Comparison of ENCODE assay signal across 13 cellular contexts in the genomic region with DNA sequence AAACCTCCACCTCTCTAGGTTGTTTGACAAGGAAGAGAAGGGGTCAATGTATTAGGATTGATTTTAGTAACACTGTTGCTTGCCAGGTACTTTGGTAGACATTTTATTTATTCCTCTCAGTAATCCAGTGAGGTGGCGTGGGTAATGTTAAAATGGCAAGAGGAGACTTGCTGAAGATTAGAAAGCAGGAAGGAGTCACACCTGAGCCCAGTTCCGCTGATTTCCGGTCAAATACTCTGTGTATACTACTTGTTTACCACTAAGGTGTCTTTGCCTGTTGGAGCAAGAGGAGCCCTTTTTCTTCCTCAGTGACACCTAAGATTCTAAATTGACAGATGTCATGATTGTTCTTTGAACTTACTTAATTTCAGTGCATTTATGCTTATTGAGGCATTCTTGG. TPM values are rescaled to one million over a fixed set of nuclear protein-coding genes. Genes with fewer than 3 reads are reported as not detected.
A peak's percentile ranks its signal among the peaks of the same experiment; 100 is the strongest.
DNase-seq lines count a peak whose midpoint lies in the region; ATAC-seq and TF ChIP-seq lines count a peak whose summit lies in the region.
"Had no signal": no experiment of that assay in that cellular context is flagged by ENCODE, and none has a peak within 500 bp of the region (broad histone marks: within the 10 kb centered on the region; RNA-seq: fewer than 3 reads in every experiment).

No MANE protein-coding gene starts in this region.

- peaks cover 24% of the 10 kb centered on the region for H3K4me1 Mint-ChIP-seq in neural crest cell

- H3K27ac Mint-ChIP-seq in neural crest cell (ENCODE audit: unreplicated experiment) = no peak overlapping the region

- no peak overlapping the region for H2AFZ ChIP-seq in OCI-LY1 (ENCODE audit: low read length)

- DNase-seq in neural crest cell (ENCODE audit: low read depth, low spot score) (no peak), NCI-H774 (lab: John Stamatoyannopoulos, UW) (no peak)
- DNase-seq: cerebellar nuclear complex; DMS53; glutamatergic neuron; Kasumi-1; NCI-H446 treated with DMSO at 0.1 percent for 48 hours; stimulated activated naive CD4-positive, alpha-beta T cell had no signal

- H3K9me3 Mint-ChIP-seq in neural crest cell = no peaks in the 10 kb centered on the region

- H3K27me3 ChIP-seq in DOHH2 (ENCODE audit: control insufficient read depth, low read length) (no peaks in the 10 kb centered on the region), OCI-LY1 (ENCODE audit: insufficient read depth, low read length) (no peaks in the 10 kb centered on the region), duodenal mucosa (ENCODE audit: control insufficient read depth in 1 of 2, insufficient read depth in 2 of 2, low read length in 2 of 2) (no peaks in the 10 kb centered on the region)

- ATAC-seq in HG03159 (IDR thresholded peaks at IDR 0.05; ENCODE audit: unreplicated experiment) = no peak
- no peak for ATAC-seq in GM21447 (IDR thresholded peaks at IDR 0.05; ENCODE audit: unreplicated experiment)

- H3K4me1 ChIP-seq in DOHH2 (ENCODE audit: control insufficient read depth, low read length) = peaks cover 35% of the 10 kb centered on the region
- peaks cover 41% of the 10 kb centered on the region for H3K4me1 ChIP-seq in OCI-LY1 (ENCODE audit: insufficient read depth, low read length, severe bottlenecking)
- H3K4me1 ChIP-seq in duodenal mucosa (ENCODE audit: control insufficient read depth in 1 of 2, insufficient read depth in 2 of 2, low read length in 2 of 2) = peaks cover 28 to 37% of the 10 kb centered on the region in 2 donors

- peak overlapping the region; percentile 94 for H3K4me3 ChIP-seq in DOHH2 (ENCODE audit: low read length)
- peak overlapping the region; percentile 89 for H3K4me3 ChIP-seq in OCI-LY1 (ENCODE audit: low read depth, low read length, poor library complexity, severe bottlenecking)
- H3K4me3 ChIP-seq in duodenal mucosa (ENCODE audit: low read depth in 1 of 2, low read length in 2 of 2) = peak overlapping the region; percentile 52 to 99

- no peaks in the 10 kb centered on the region for H3K27me3 Mint-ChIP-seq in neural crest cell (ENCODE audit: low read depth)

- peak overlapping the region; percentile 80 for H3K4me3 Mint-ChIP-seq in neural crest cell

- H3K9me3 ChIP-seq in DOHH2 (ENCODE audit: control insufficient read depth, insufficient read depth, low read length) (no peaks in the 10 kb centered on the region), OCI-LY1 (ENCODE audit: low read length) (no peaks in the 10 kb centered on the region), duodenal mucosa (ENCODE audit: control insufficient read depth in 1 of 2, low read length in 2 of 2) (no peaks in the 10 kb centered on the region)

- TF ChIP-seq CTCF in DOHH2 (IDR thresholded peaks at IDR 0.05; ENCODE audit: low read depth, low read length, poor library complexity, severe bottlenecking) = no peak
- no peak for TF ChIP-seq CTCF in OCI-LY1 (IDR thresholded peaks at IDR 0.05; ENCODE audit: low read length)
- TF ChIP-seq CTCF in neural crest cell (conservative IDR thresholded peaks at IDR 0.05) = no peak

- peak overlapping the region; percentile 74 for H3K4me2 ChIP-seq in DOHH2 (ENCODE audit: low read length)
- H3K4me2 ChIP-seq in OCI-LY1 (ENCODE audit: low read length) = peak overlapping the region; percentile 81

- no peaks in the 10 kb centered on the region for H3K9me2 ChIP-seq in DOHH2 (replicated peaks; ENCODE audit: control insufficient read depth, low read length)
- H3K9me2 ChIP-seq in OCI-LY1 (ENCODE audit: low read depth, low read length) = no peaks in the 10 kb centered on the region

- H3K9ac ChIP-seq in OCI-LY1 (ENCODE audit: low read length) = peak overlapping the region; percentile 81; the same call in 1 of the 2 replicates
- peak overlapping the region; percentile 15 to 99 for H3K9ac ChIP-seq in duodenal mucosa (ENCODE audit: low read depth in 1 of 2, low read length in 2 of 2)

- H3F3A ChIP-seq in DOHH2 (ENCODE audit: control insufficient read depth, insufficient read depth) (no peaks in the 10 kb centered on the region), OCI-LY1 (ENCODE audit: insufficient read depth, low read length) (no peaks in the 10 kb centered on the region)

- no peaks in the 10 kb centered on the region for H3K36me3 Mint-ChIP-seq in neural crest cell (ENCODE audit: low read depth)

- peaks cover 33% of the 10 kb centered on the region for H3K36me3 ChIP-seq in DOHH2 (ENCODE audit: control insufficient read depth, low read length)
- H3K36me3 ChIP-seq in OCI-LY1 (ENCODE audit: insufficient read depth, low read length) = peaks cover 20% of the 10 kb centered on the region; the same call in 1 of the 2 replicates
- H3K36me3 ChIP-seq in duodenal mucosa (ENCODE audit: control insufficient read depth in 1 of 2, insufficient read depth in 2 of 2, low read length in 2 of 2) = peaks cover 8 to 24% of the 10 kb centered on the region in 2 donors

- no peaks in the 10 kb centered on the region for H4K20me1 ChIP-seq in DOHH2 (ENCODE audit: control insufficient read depth, insufficient read depth, low read depth, low read length)
- no peaks in the 10 kb centered on the region for H4K20me1 ChIP-seq in OCI-LY1 (ENCODE audit: insufficient read depth, low read length)

- H3K27ac ChIP-seq in DOHH2 (ENCODE audit: low read depth, low read length) = no peak overlapping the region
- peak overlapping the region; percentile 31 for H3K27ac ChIP-seq in OCI-LY1 (ENCODE audit: low read depth, low read length, poor library complexity, severe bottlenecking)
- no peak overlapping the region for H3K27ac ChIP-seq in duodenal mucosa (ENCODE audit: low read depth, low read length)

- peaks cover 68% of the 10 kb centered on the region for H3K79me2 ChIP-seq in DOHH2 (ENCODE audit: control insufficient read depth, low read length)
- peaks cover 23% of the 10 kb centered on the region for H3K79me2 ChIP-seq in OCI-LY1 (ENCODE audit: insufficient read depth, low read length)

RNA-seq across cellular contexts. Expression of a gene that starts 1.7 kb away (rescaled TPM):
- total RNA-seq in neural crest cell = 17.0 and 17.4 TPM in 2 replicates

RNA-seq across cellular contexts. Expression of a gene that starts 2.0 kb away (rescaled TPM):
- total RNA-seq in neural crest cell = 31.9 and 32.1 TPM in 2 replicates
